10 cellular contexts compared by ENCODE assay signal in genomic region chr12:49983892-49984291, GRCh38. TPM values are rescaled to one million over a fixed set of nuclear protein-coding genes. Genes with fewer than 3 reads are reported as not detected.
A peak's percentile ranks its signal among the peaks of the same experiment; 100 is the strongest.
DNase-seq lines count a peak whose midpoint lies in the region; ATAC-seq, FAIRE-seq and TF ChIP-seq lines count a peak whose summit lies in the region.
"Had no signal": no experiment of that assay in that cellular context is flagged by ENCODE, and none has a peak within 500 bp of the region (broad histone marks: within the 10 kb centered on the region; RNA-seq: fewer than 3 reads in every experiment).

No MANE protein-coding gene starts in this region.

- H3K27ac ChIP-seq in heart left ventricle = peak overlapping the region in 6 of 12 donors; percentile 2 to 60 (median 30)
- H3K27ac ChIP-seq in thoracic aorta = no peak overlapping the region

- ATAC-seq in heart left ventricle (peak; percentile 59 to 90 (median 85)), thoracic aorta (ENCODE audit: insufficient number of reproducible peaks, low FRiP score, low read depth) (peak; percentile 24), HG03045 (IDR thresholded peaks at IDR 0.05; ENCODE audit: unreplicated experiment) (no peak)

- WGBS in heart left ventricle, 4 donors = 1 to 5% (median 3%) methylated on average over 8 of the region's 8 CpGs

- no peaks in the 10 kb centered on the region for H3K36me3 ChIP-seq in heart left ventricle
- no peaks in the 10 kb centered on the region for H3K36me3 ChIP-seq in thoracic aorta

- intact Hi-C loops in heart left ventricle (cut with DNase I) = no loop called here

- FAIRE-seq in GM19239 (lab: Jason Lieb, UNC) = no peak

- peak; percentile 9 for DNase-seq in NOMO-1 treated with DMSO at 0.1 percent for 48 hours (lab: John Stamatoyannopoulos, UW; ENCODE audit: unreplicated experiment)
- no peak for DNase-seq in NOMO-1 (lab: John Stamatoyannopoulos, UW; ENCODE audit: unreplicated experiment in 2 of 2)
- DNase-seq in SW 1271 (lab: John Stamatoyannopoulos, UW) = peak; percentile 53 to 73
- no peak for DNase-seq in heart left ventricle
- DNase-seq in thoracic aorta (ENCODE audit: low spot score) = no peak
- no peak for DNase-seq in GM19239 (ENCODE audit: insufficient read length, low spot score)
- DNase-seq in effector CD4-positive, alpha-beta T cell = no peak
- DNase-seq: CD4-positive, CD25-positive, alpha-beta regulatory T cell had no signal

- H3K9me3 ChIP-seq in heart left ventricle (no peaks in the 10 kb centered on the region), thoracic aorta (no peaks in the 10 kb centered on the region)

- peak overlapping the region in 2 of 12 donors; percentile 2 to 19 for H3K4me3 ChIP-seq in heart left ventricle
- no peak overlapping the region for H3K4me3 ChIP-seq in thoracic aorta

- TF ChIP-seq CTCF in heart left ventricle (IDR thresholded peaks at IDR 0.05) = no peak
- no peak for TF ChIP-seq CTCF in thoracic aorta (IDR thresholded peaks at IDR 0.05)

- H3K27me3 ChIP-seq in heart left ventricle = no peaks in the 10 kb centered on the region
- no peaks in the 10 kb centered on the region for H3K27me3 ChIP-seq in thoracic aorta (replicated peaks; ENCODE audit: insufficient read depth)

- TF ChIP-seq POLR2A in heart left ventricle (IDR thresholded peaks at IDR 0.05) = no peak

- H3K4me1 ChIP-seq in heart left ventricle = peaks cover 0 to 41% (median 12%) of the 10 kb centered on the region in 12 donors
- peaks cover 3 to 11% of the 10 kb centered on the region in 2 donors for H3K4me1 ChIP-seq in thoracic aorta (ENCODE audit: control insufficient read depth in 1 of 2, low read depth in 2 of 2)

RNA-seq across cellular contexts. Expression of gene AQP6, which starts 11.1 kb away (rescaled TPM):
- total RNA-seq in heart left ventricle = not detected
- under 1 TPM; 0.04 TPM for polyA plus RNA-seq in heart left ventricle
- total RNA-seq in thoracic aorta = not detected
- total RNA-seq: CD4-positive, CD25-positive, alpha-beta regulatory T cell; T-helper 2 cell treated with Interferon-gamma antibody and Interleukin-4, amounts not matched to agents 100 ng/mL and 5 ng/mL, for 36 hours had no signal
- polyA plus RNA-seq: CD4-positive, CD25-positive, alpha-beta regulatory T cell had no signal

RNA-seq across cellular contexts. Expression of gene AQP5, which starts 22.2 kb away (rescaled TPM):
- total RNA-seq in heart left ventricle (under 1 TPM in 5 of 9 donors, not detected in 4; 0.20 to 0.63 (median 0.44) TPM), thoracic aorta (under 1 TPM; 0.42 to 0.54 TPM)
- under 1 TPM; 0.61 to 0.78 TPM for polyA plus RNA-seq in heart left ventricle
- total RNA-seq: CD4-positive, CD25-positive, alpha-beta regulatory T cell; T-helper 2 cell treated with Interferon-gamma antibody and Interleukin-4, amounts not matched to agents 100 ng/mL and 5 ng/mL, for 36 hours had no signal
- polyA plus RNA-seq: CD4-positive, CD25-positive, alpha-beta regulatory T cell had no signal

RNA-seq across cellular contexts. Expression of gene AQP2, which starts 33.4 kb away (rescaled TPM):
- not detected for total RNA-seq in heart left ventricle
- polyA plus RNA-seq in heart left ventricle = not detected
- 1 to 10 TPM in 1 of 2 donors, not detected in 1; 3.0 TPM for total RNA-seq in thoracic aorta
- total RNA-seq: CD4-positive, CD25-positive, alpha-beta regulatory T cell; T-helper 2 cell treated with Interferon-gamma antibody and Interleukin-4, amounts not matched to agents 100 ng/mL and 5 ng/mL, for 36 hours had no signal
- polyA plus RNA-seq: CD4-positive, CD25-positive, alpha-beta regulatory T cell had no signal

RNA-seq across cellular contexts. Expression of gene RACGAP1, which starts 41.4 kb away (rescaled TPM):
- total RNA-seq in heart left ventricle = 10 to 100 TPM in 1 of 9 donors, 1 to 10 TPM in 8; 1.9 to 17.8 (median 5.2) TPM
- polyA plus RNA-seq in heart left ventricle = 1 to 10 TPM in 1 of 2 donors, under 1 TPM in 1; 0.91 to 5.8 TPM
- 1 to 10 TPM; 3.0 to 4.8 TPM for total RNA-seq in thoracic aorta

Comparison
In these comparisons a context has a peak if more than half of its experiments do, and no peak if none do; other contexts are left out.
1. DNase-seq: peak in NOMO-1 treated with DMSO at 0.1 percent for 48 hours (single experiment) and SW 1271 (2 of 2); none in NOMO-1 (0 of 2), heart left ventricle (0 of 5), thoracic aorta (single experiment), GM19239 (single experiment) and effector CD4-positive, alpha-beta T cell (single experiment).